In the genomic region with DNA sequence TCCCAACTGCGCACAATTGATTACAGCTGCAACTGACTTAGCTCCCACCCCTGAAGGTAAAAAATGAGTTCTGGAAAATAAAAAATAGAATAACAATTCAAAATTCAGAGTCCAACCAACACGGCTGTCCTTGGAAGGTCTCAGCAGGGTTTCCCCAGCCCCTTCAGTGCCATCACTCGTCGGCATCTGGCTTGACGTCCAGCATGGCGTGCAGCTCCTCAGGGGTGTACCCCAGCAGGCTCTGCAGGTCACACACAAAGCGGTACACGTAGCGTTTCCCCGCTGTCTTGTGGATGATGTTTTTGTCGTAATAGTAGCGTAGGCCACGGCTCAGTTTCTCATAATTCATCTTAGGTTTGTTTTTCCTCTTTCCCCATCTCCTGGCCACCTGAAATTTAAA, we compare ENCODE assay signal across 25 cellular contexts.
DNase-seq lines count a peak whose midpoint lies in the region; ATAC-seq and TF ChIP-seq lines count a peak whose summit lies in the region.
"Had no signal": no experiment of that assay in that cellular context is flagged by ENCODE, and none has a peak within 500 bp of the region (broad histone marks: within the 10 kb centered on the region; RNA-seq: fewer than 3 reads in every experiment).

No MANE protein-coding gene starts in this region.

- H3K27me3 ChIP-seq in CD4-positive, alpha-beta memory T cell (ENCODE audit: insufficient read depth, low read length) = no peaks in the 10 kb centered on the region
- no peaks in the 10 kb centered on the region for H3K27me3 ChIP-seq in PC-3 (ENCODE audit: low read length)
- H3K27me3 ChIP-seq: BLaER1, dorsolateral prefrontal cortex, esophagus squamous epithelium, left lung, suprapubic skin had no signal

- no peak overlapping the region for H3K9ac ChIP-seq in PC-3 (ENCODE audit: low read length)
- H3K9ac ChIP-seq: BLaER1, parathyroid adenoma had no signal

- H3K4me3 ChIP-seq in CD4-positive, alpha-beta memory T cell (ENCODE audit: low read length in 2 of 2) = peak overlapping the region in 1 of 2 donors; percentile 3
- no peak overlapping the region for H3K4me3 ChIP-seq in PC-3 (ENCODE audit: low read length)
- H3K4me3 ChIP-seq: BLaER1, dorsolateral prefrontal cortex, esophagus squamous epithelium, GM12878, left lung, suprapubic skin had no signal

- TF ChIP-seq CTCF in PC-3 (conservative IDR thresholded peaks at IDR 0.05; ENCODE audit: low read depth, low read length) = no peak

- peaks cover 91% of the 10 kb centered on the region for H3K36me3 ChIP-seq in CD4-positive, alpha-beta memory T cell (ENCODE audit: insufficient read depth, low read length)
- peaks cover 93% of the 10 kb centered on the region for H3K36me3 ChIP-seq in PC-3 (ENCODE audit: low read depth, low read length)

- H3K4me1 Mint-ChIP-seq in T-helper 1 cell treated with Interleukin-12 subunit alpha and Interleukin-12 subunit beta and Interleukin-4 antibody, amounts not matched to agents 30 μg/mL and 1 μg/mL, for 36 hours (ENCODE audit: low read depth) = peaks cover 74% of the 10 kb centered on the region
- peaks cover 67 to 94% (median 78%) of the 10 kb centered on the region in 4 donors for H3K4me1 Mint-ChIP-seq in CD4-positive, alpha-beta memory T cell
- H3K4me1 Mint-ChIP-seq in activated naive CD8-positive, alpha-beta T cell treated with anti-CD3 and anti-CD28 coated beads for 36 hours = peaks cover 81% of the 10 kb centered on the region
- peaks cover 61 to 94% (median 89%) of the 10 kb centered on the region in 4 donors for H3K4me1 Mint-ChIP-seq in naive thymus-derived CD8-positive, alpha-beta T cell

- H3K4me2 ChIP-seq in PC-3 (ENCODE audit: low read length) = no peak overlapping the region
- H3K4me2 ChIP-seq: BLaER1 had no signal

- H3K27ac ChIP-seq in CD4-positive, alpha-beta memory T cell (ENCODE audit: low read depth, low read length) = peak overlapping the region; percentile 94
- H3K27ac ChIP-seq in PC-3 (ENCODE audit: low read length) = no peak overlapping the region
- H3K27ac ChIP-seq: 22Rv1, BLaER1, parathyroid adenoma, suprapubic skin had no signal

- H3K36me3 Mint-ChIP-seq in T-helper 1 cell treated with Interleukin-12 subunit alpha and Interleukin-12 subunit beta and Interleukin-4 antibody, amounts not matched to agents 30 μg/mL and 1 μg/mL, for 36 hours (ENCODE audit: low read depth) = peaks cover 89% of the 10 kb centered on the region
- H3K36me3 Mint-ChIP-seq in CD4-positive, alpha-beta memory T cell = peaks cover 98% of the 10 kb centered on the region in 2 donors
- H3K36me3 Mint-ChIP-seq in activated naive CD8-positive, alpha-beta T cell treated with anti-CD3 and anti-CD28 coated beads for 36 hours = peaks cover 96% of the 10 kb centered on the region
- H3K36me3 Mint-ChIP-seq in naive thymus-derived CD8-positive, alpha-beta T cell = peaks cover 17 to 99% (median 84%) of the 10 kb centered on the region in 3 donors

- peak overlapping the region; percentile 90 for H3K27ac Mint-ChIP-seq in T-helper 1 cell treated with Interleukin-12 subunit alpha and Interleukin-12 subunit beta and Interleukin-4 antibody, amounts not matched to agents 30 μg/mL and 1 μg/mL, for 36 hours
- peak overlapping the region; percentile 98 to 99 (median 99) for H3K27ac Mint-ChIP-seq in CD4-positive, alpha-beta memory T cell
- H3K27ac Mint-ChIP-seq in activated naive CD8-positive, alpha-beta T cell treated with anti-CD3 and anti-CD28 coated beads for 36 hours = peak overlapping the region; percentile 98
- H3K27ac Mint-ChIP-seq in naive thymus-derived CD8-positive, alpha-beta T cell = peak overlapping the region; percentile 93 to 99 (median 98)

- no peaks in the 10 kb centered on the region for H4K20me1 ChIP-seq in PC-3 (ENCODE audit: low read length)
- H4K20me1 ChIP-seq: BLaER1 had no signal

- H2AFZ ChIP-seq in PC-3 (ENCODE audit: low read length) = no peak overlapping the region
- H2AFZ ChIP-seq: parathyroid adenoma had no signal

- H3F3A ChIP-seq in PC-3 (ENCODE audit: low read length, unreplicated experiment) = no peaks in the 10 kb centered on the region

- H3K9me3 ChIP-seq in CD4-positive, alpha-beta memory T cell (ENCODE audit: control insufficient read depth in 1 of 2, low read length in 2 of 2) = no peaks in the 10 kb centered on the region
- H3K9me3 ChIP-seq in PC-3 (ENCODE audit: low read length) = no peaks in the 10 kb centered on the region
- H3K9me3 ChIP-seq: BLaER1, esophagus squamous epithelium, left lung, suprapubic skin had no signal

- intact Hi-C loops in CD4-positive, alpha-beta memory T cell (cut with micrococcal nuclease) = no loop called here
- intact Hi-C loops in PC-3 (cut with micrococcal nuclease) = no loop called here

- no peaks in the 10 kb centered on the region for H3K9me3 Mint-ChIP-seq in T-helper 1 cell treated with Interleukin-12 subunit alpha and Interleukin-12 subunit beta and Interleukin-4 antibody, amounts not matched to agents 30 μg/mL and 1 μg/mL, for 36 hours
- peaks cover 0 to 1% (median 0%) of the 10 kb centered on the region in 8 donors for H3K9me3 Mint-ChIP-seq in CD4-positive, alpha-beta memory T cell
- peaks cover 4% of the 10 kb centered on the region for H3K9me3 Mint-ChIP-seq in activated naive CD8-positive, alpha-beta T cell treated with anti-CD3 and anti-CD28 coated beads for 36 hours
- H3K9me3 Mint-ChIP-seq in naive thymus-derived CD8-positive, alpha-beta T cell = no peaks in the 10 kb centered on the region

- H3K27me3 Mint-ChIP-seq in T-helper 1 cell treated with Interleukin-12 subunit alpha and Interleukin-12 subunit beta and Interleukin-4 antibody, amounts not matched to agents 30 μg/mL and 1 μg/mL, for 36 hours (ENCODE audit: low read depth) = no peaks in the 10 kb centered on the region
- no peaks in the 10 kb centered on the region for H3K27me3 Mint-ChIP-seq in CD4-positive, alpha-beta memory T cell
- no peaks in the 10 kb centered on the region for H3K27me3 Mint-ChIP-seq in activated naive CD8-positive, alpha-beta T cell treated with anti-CD3 and anti-CD28 coated beads for 36 hours
- H3K27me3 Mint-ChIP-seq in naive thymus-derived CD8-positive, alpha-beta T cell = no peaks in the 10 kb centered on the region

- POLR2A ChIA-PET in CD4-positive, alpha-beta memory T cell (lab: Charles Lee; ENCODE audit: partially characterized antibody) = interaction anchor here (0.7 to 23.5 kb wide), 10 partner anchors 10 to 169 kb away, joined by 3 to 1488 read pairs (median 139); no protein-coding TSS in a partner anchor
- POLR2A ChIA-PET in naive thymus-derived CD8-positive, alpha-beta T cell (lab: Charles Lee) = interaction anchor here (0.9 to 18.1 kb wide), 13 partner anchors 10 to 171 kb away, joined by 3 to 348 read pairs (median 6); no protein-coding TSS in a partner anchor
- POLR2A ChIA-PET in PC-3 (lab: Charles Lee; ENCODE audit: unreplicated experiment) = no interaction called here

- no peak for DNase-seq in T-helper 1 cell
- no peak for DNase-seq in CD4-positive, alpha-beta memory T cell
- DNase-seq in activated naive CD8-positive, alpha-beta T cell treated with anti-CD3 and anti-CD28 coated beads for 36 hours = no peak
- no peak for DNase-seq in naive thymus-derived CD8-positive, alpha-beta T cell
- no peak for DNase-seq in PC-3
- DNase-seq: activated gamma-delta T cell treated with Interleukin-2 at 50 U/mL for 16 hours; DMS153; dorsolateral prefrontal cortex; esophagus squamous epithelium; GF-D8; glutamatergic neuron; HCEC 1CT; left lung; NCI-H1092; NCI-H2081 treated with DMSO at 0.1 percent for 48 hours; NCI-H510A; stimulated activated CD4-positive, alpha-beta T cell treated with anti-CD3 and anti-CD28 coated beads, Interleukin-4, amount 100 ng/mL, for 1 hour had no signal

- H3K4me1 ChIP-seq in CD4-positive, alpha-beta memory T cell (ENCODE audit: insufficient read depth, low read length) = peaks cover 80% of the 10 kb centered on the region
- H3K4me1 ChIP-seq in PC-3 (ENCODE audit: insufficient read depth, low read length) = peaks cover 14% of the 10 kb centered on the region
- H3K4me1 ChIP-seq: BLaER1, parathyroid adenoma had no signal

- H3K9me2 ChIP-seq in PC-3 (replicated peaks; ENCODE audit: low read length) = no peaks in the 10 kb centered on the region

- BruUV-seq in PC-3 (replicated peaks; lab: Mats Ljungman, UMichigan) = no TSS peak

- H3K79me2 ChIP-seq in PC-3 (ENCODE audit: low read length) = peaks cover 38% of the 10 kb centered on the region
- H3K79me2 ChIP-seq: parathyroid adenoma had no signal

- CTCF ChIA-PET in CD4-positive, alpha-beta memory T cell (lab: Charles Lee; ENCODE audit: partially characterized antibody) = interaction anchor here (1.1 to 7.1 kb wide), 6 partner anchors 12 to 172 kb away, joined by 4 to 50 read pairs (median 10); no protein-coding TSS in a partner anchor
- CTCF ChIA-PET in PC-3 (lab: Charles Lee) = no interaction called here

- ATAC-seq in naive thymus-derived CD8-positive, alpha-beta T cell = no peak
- ATAC-seq in HG02852 (IDR thresholded peaks at IDR 0.05; ENCODE audit: unreplicated experiment) (no peak), GM21528 (IDR thresholded peaks at IDR 0.05; ENCODE audit: low FRiP score, unreplicated experiment) (no peak), PC-3 (no peak)
- ATAC-seq: GM12878, left lung had no signal

- H3K4me3 Mint-ChIP-seq in T-helper 1 cell treated with Interleukin-12 subunit alpha and Interleukin-12 subunit beta and Interleukin-4 antibody, amounts not matched to agents 30 μg/mL and 1 μg/mL, for 36 hours = no peak overlapping the region
- peak overlapping the region in 6 of 8 donors; percentile 6 to 93 (median 46) for H3K4me3 Mint-ChIP-seq in CD4-positive, alpha-beta memory T cell
- H3K4me3 Mint-ChIP-seq in activated naive CD8-positive, alpha-beta T cell treated with anti-CD3 and anti-CD28 coated beads for 36 hours = no peak overlapping the region
- H3K4me3 Mint-ChIP-seq in naive thymus-derived CD8-positive, alpha-beta T cell = peak overlapping the region in 8 of 10 donors; percentile 52 to 89 (median 86)

Comparison
In these comparisons a context has a peak if more than half of its experiments do, and no peak if none do; other contexts are left out.
1. H3K4me3 Mint-ChIP-seq: peak in CD4-positive, alpha-beta memory T cell (6 of 8) and naive thymus-derived CD8-positive, alpha-beta T cell (8 of 10); none in T-helper 1 cell treated with Interleukin-12 subunit alpha and Interleukin-12 subunit beta and Interleukin-4 antibody, amounts not matched to agents 30 μg/mL and 1 μg/mL, for 36 hours (single experiment) and activated naive CD8-positive, alpha-beta T cell treated with anti-CD3 and anti-CD28 coated beads for 36 hours (single experiment).
2. Peak in every context shown above with its lines, with median percentiles within 50 percentile points of each other: H3K27ac Mint-ChIP-seq.